In the genomic region with DNA sequence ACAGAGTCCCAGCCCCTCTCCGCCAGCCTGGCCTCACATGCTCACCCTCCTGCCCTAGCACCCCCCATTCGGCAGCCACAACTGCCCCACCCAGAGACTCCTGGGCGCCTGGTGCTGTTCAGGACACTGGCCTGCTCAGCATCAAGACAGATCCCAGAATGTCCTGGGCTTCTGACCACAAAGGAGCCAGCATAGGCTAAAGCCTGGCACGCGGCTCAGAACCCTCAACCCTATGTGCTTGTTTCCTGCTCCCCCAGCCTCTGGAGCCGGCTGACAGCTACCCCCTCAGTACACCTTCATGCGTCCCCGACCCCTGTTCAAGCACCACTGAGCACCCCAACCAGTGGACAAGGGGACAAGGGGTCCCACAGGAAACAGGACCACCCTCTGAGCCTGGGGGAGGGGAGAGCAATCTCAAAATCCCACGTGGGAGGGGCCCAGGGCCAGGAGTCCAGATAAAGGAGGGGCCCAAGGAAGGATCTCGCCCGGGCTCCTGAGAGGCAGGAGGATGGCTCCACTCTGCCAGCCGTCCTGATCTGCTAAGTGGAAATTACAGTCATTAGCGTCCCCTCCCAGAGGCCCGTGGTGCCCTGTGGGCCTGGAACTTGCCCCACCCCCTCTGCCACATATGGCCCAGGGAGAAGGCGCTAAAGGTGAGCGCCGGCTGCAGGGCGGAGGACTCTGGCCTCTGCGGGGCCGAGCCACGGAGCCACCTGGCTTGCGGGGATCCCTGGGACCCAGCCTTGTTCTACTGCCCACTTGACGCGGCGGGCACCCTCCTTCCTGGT, we compare ENCODE assay signal across 8 cellular contexts. TPM values are rescaled to one million over a fixed set of nuclear protein-coding genes. Genes with fewer than 3 reads are reported as not detected.
DNase-seq lines count a peak whose midpoint lies in the region; ATAC-seq, FAIRE-seq and TF ChIP-seq lines count a peak whose summit lies in the region.

No MANE protein-coding gene starts in this region.

- peak overlapping the region; percentile 98 for H4K5ac ChIP-seq in IMR-90 (ENCODE audit: low read depth, low read length)

- peak overlapping the region; percentile 95 for H2AFZ ChIP-seq in IMR-90 (replicated peaks; ENCODE audit: low read length, poor library complexity)

- no peak overlapping the region; the same call in 1 of the 2 replicates for H2BK20ac ChIP-seq in IMR-90 (ENCODE audit: low read depth, low read length)

- no peak for DNase-seq in AG09309 (ENCODE audit: low read depth)
- no peak for DNase-seq in IMR-90
- DNase-seq in body of pancreas, result peak; percentile 36 to 62 (median 48)
- peak; percentile 81 for DNase-seq in transverse colon
- DNase-seq in GM19239 (ENCODE audit: insufficient read length, low spot score), result no peak

- peak overlapping the region; percentile 99 for H2AK9ac ChIP-seq in IMR-90 (replicated peaks; ENCODE audit: low read depth, low read length, poor library complexity)

- H2BK5ac ChIP-seq in IMR-90 (ENCODE audit: low read depth, low read length, poor library complexity, severe bottlenecking), result peak overlapping the region; percentile 77

- peak overlapping the region; percentile 95 for H3K4me2 ChIP-seq in IMR-90 (ENCODE audit: low read depth, low read length)

- no TSS peak for BruUV-seq in IMR-90 (replicated peaks; lab: Mats Ljungman, UMichigan)

- peak overlapping the region; percentile 99 for H2AK5ac ChIP-seq in IMR-90 (ENCODE audit: low read depth, low read length)

- peaks cover 34% of the 10 kb centered on the region for H3K4me1 ChIP-seq in IMR-90 (ENCODE audit: control insufficient read depth, insufficient read depth, low read length)
- peaks cover 66% of the 10 kb centered on the region for H3K4me1 ChIP-seq in body of pancreas
- H3K4me1 ChIP-seq in liver (ENCODE audit: control insufficient read depth in 4 of 4, insufficient read depth in 4 of 4, low read length in 3 of 4), result peaks cover 20 to 52% (median 32%) of the 10 kb centered on the region in 4 donors
- H3K4me1 ChIP-seq in transverse colon, result peaks cover 30 to 61% (median 53%) of the 10 kb centered on the region in 4 donors

- peak overlapping the region; percentile 95 for H4K91ac ChIP-seq in IMR-90 (ENCODE audit: insufficient read depth, low read depth, low read length)

- H4K8ac ChIP-seq in IMR-90 (ENCODE audit: low read depth in 2 of 2, low read length in 2 of 2), result peak overlapping the region; percentile 98 to 99

- peak overlapping the region; percentile 92 for H3K14ac ChIP-seq in IMR-90 (replicated peaks; ENCODE audit: low read depth, low read length)

- ATAC-seq in IMR-90 (ENCODE audit: low read depth), result no peak
- peak; percentile 0 for ATAC-seq in body of pancreas
- ATAC-seq in GM21526 (IDR thresholded peaks at IDR 0.05; ENCODE audit: low FRiP score, unreplicated experiment), result no peak
- no peak for ATAC-seq in HG03469 (IDR thresholded peaks at IDR 0.05; ENCODE audit: unreplicated experiment)

- FAIRE-seq in GM19239 (lab: Jason Lieb, UNC), result no peak

- no peaks in the 10 kb centered on the region for H4K20me1 ChIP-seq in IMR-90 (ENCODE audit: insufficient read depth, low read length)

- H3K36me3 ChIP-seq in IMR-90 (ENCODE audit: control insufficient read depth, insufficient read depth, low read length), result no peaks in the 10 kb centered on the region
- no peaks in the 10 kb centered on the region for H3K36me3 ChIP-seq in body of pancreas (replicated peaks in 1 of 2; ENCODE audit: insufficient read depth in 1 of 2, low read depth in 2 of 2)
- no peaks in the 10 kb centered on the region for H3K36me3 ChIP-seq in liver (ENCODE audit: control insufficient read depth in 4 of 4, insufficient read depth in 3 of 4, low read depth in 1 of 4, low read length in 3 of 4)
- no peaks in the 10 kb centered on the region for H3K36me3 ChIP-seq in transverse colon

- H3K9me1 ChIP-seq in IMR-90 (ENCODE audit: insufficient read depth, low read length), result peaks cover 19% of the 10 kb centered on the region

- TF ChIP-seq CTCF in AG09309 (IDR thresholded peaks at IDR 0.05; ENCODE audit: control insufficient read depth, insufficient read depth, low read depth, low read length, missing control alignments) (no peak), IMR-90 (conservative IDR thresholded peaks at IDR 0.05; ENCODE audit: low read depth, low read length) (no peak), body of pancreas (IDR thresholded peaks at IDR 0.05) (no peak), liver (IDR thresholded peaks at IDR 0.05; ENCODE audit: low read depth, low read length, missing input control) (no peak), transverse colon (IDR thresholded peaks at IDR 0.05) (no peak)

- H3K9me3 ChIP-seq in IMR-90 (ENCODE audit: control insufficient read depth, insufficient read depth, low read length) (no peaks in the 10 kb centered on the region), body of pancreas (no peaks in the 10 kb centered on the region), liver (ENCODE audit: control insufficient read depth in 4 of 4, low read length in 3 of 4) (no peaks in the 10 kb centered on the region), transverse colon (no peaks in the 10 kb centered on the region)

- H3K4me3 ChIP-seq in AG09309 (ENCODE audit: control insufficient read depth, low read depth, low read length) (peak overlapping the region; percentile 64), IMR-90 (ENCODE audit: insufficient read depth, low read depth, low read length) (peak overlapping the region; percentile 90), body of pancreas (peak overlapping the region in 1 of 2 donors; percentile 15), liver (ENCODE audit: low read depth in 1 of 3, low read length in 3 of 3) (peak overlapping the region in 1 of 3 donors; percentile 64), transverse colon (peak overlapping the region in 3 of 4 donors; percentile 62 to 90 (median 69))

- H3K56ac ChIP-seq in IMR-90 (ENCODE audit: extremely low read depth, insufficient read depth, low read length), result peak overlapping the region; percentile 87; the same call in 1 of the 2 replicates

- peak overlapping the region; percentile 59 for H2BK120ac ChIP-seq in IMR-90 (ENCODE audit: low read depth, low read length)

- intact Hi-C loops in IMR-90 (cut with micrococcal nuclease) (loop anchor here (5.0 kb wide), 1 partner anchor 90 kb away; the partner anchor contains the start of gene NUDT14), body of pancreas (cut with DNase I) (loop anchor here (10.0 kb wide), 1 partner anchor 202 kb away; no protein-coding TSS in a partner anchor), transverse colon (cut with DNase I; ENCODE audit: low total_unique reads) (loop anchor here (10.0 kb wide), 1 partner anchor 262 kb away; no protein-coding TSS in a partner anchor)

- H3K9ac ChIP-seq in IMR-90 (ENCODE audit: low read depth, low read length), result peak overlapping the region; percentile 87
- H3K9ac ChIP-seq in liver (ENCODE audit: low read depth in 1 of 2, low read length in 2 of 2), result no peak overlapping the region

- H3K27ac ChIP-seq in IMR-90 (ENCODE audit: insufficient read depth, low read length) (peak overlapping the region; percentile 88), body of pancreas (peak overlapping the region; percentile 76 to 93 (median 90)), liver (ENCODE audit: low read depth in 1 of 2, low read length in 2 of 2) (peak overlapping the region; percentile 61 to 62), transverse colon (peak overlapping the region; percentile 93 to 97 (median 94))

- TF ChIP-seq POLR2A in IMR-90 (IDR thresholded peaks at IDR 0.05; ENCODE audit: low read depth, low read length) (no peak), body of pancreas (IDR thresholded peaks at IDR 0.05) (peak in 1 of 3 donors; percentile 23), transverse colon (IDR thresholded peaks at IDR 0.05) (peak; percentile 67)

- CTCF ChIA-PET in IMR-90 (lab: Yijun Ruan, JAX), result interaction anchor here (0.5 kb wide), 1 partner anchor 189 kb away, joined by 3 read pairs; no protein-coding TSS in a partner anchor

- no peaks in the 10 kb centered on the region for H3K27me3 ChIP-seq in IMR-90 (ENCODE audit: control insufficient read depth, insufficient read depth, low read length)
- no peaks in the 10 kb centered on the region for H3K27me3 ChIP-seq in body of pancreas
- peaks cover 0 to 2% (median 0%) of the 10 kb centered on the region in 4 donors for H3K27me3 ChIP-seq in liver (ENCODE audit: control insufficient read depth in 4 of 4, insufficient read depth in 4 of 4, low read length in 3 of 4)
- H3K27me3 ChIP-seq in transverse colon, result peaks cover 11% of the 10 kb centered on the region

- no peak overlapping the region for H2BK15ac ChIP-seq in IMR-90 (ENCODE audit: low read depth, low read length)

- TF ChIP-seq EP300 in transverse colon (IDR thresholded peaks at IDR 0.05; ENCODE audit: low read depth), result no peak

- POLR2A ChIA-PET in IMR-90 (lab: Charles Lee; ENCODE audit: unreplicated experiment), result no interaction called here

- in situ Hi-C loops in IMR-90 (cut with MboI; ENCODE audit: low sequenced_read_pairs), result loop anchor here (10.0 kb wide), 1 partner anchor 262 kb away; no protein-coding TSS in a partner anchor
- in situ Hi-C loops in transverse colon (cut with MboI; ENCODE audit: low pct_ligation_motif_present in 1 of 4, low pct_unique_long_range_greater_than_20kb in 1 of 4, low sequenced_read_pairs in 3 of 4), result loop anchor here in 2 of 4 donors (10.0 to 25.0 kb wide), 2 partner anchors 195 to 262 kb away; no protein-coding TSS in a partner anchor

- dilution Hi-C loops in IMR-90 (cut with HindIII; ENCODE audit: low sequenced_read_pairs, unreplicated experiment), result no loop called here

- H3K4ac ChIP-seq in IMR-90 (ENCODE audit: low read depth, low read length), result peak overlapping the region; percentile 98

- peaks cover 0 to 39% of the 10 kb centered on the region in 2 experiments; a peak in 3 of 4 replicates for H3K79me1 ChIP-seq in IMR-90 (ENCODE audit: low read depth in 1 of 2, low read length in 2 of 2)

- H3K18ac ChIP-seq in IMR-90 (ENCODE audit: low read depth, low read length), result peak overlapping the region; percentile 84; the same call in 1 of the 2 replicates

- peak overlapping the region; percentile 84 for H3K23ac ChIP-seq in IMR-90 (ENCODE audit: low read depth, low read length)

- WGBS in IMR-90 (ENCODE audit: extremely low coverage in 2 of 2, insufficient read length in 1 of 2), 2 experiments, result 54% methylated on average over 10 of the region's 25 CpGs; no CpG with 5 or more reads in 1 of the 2 experiments
- 32 to 63% methylated on average over 10 to 25 of the region's 25 CpGs for WGBS in body of pancreas, 2 donors
- WGBS in liver, result 60% methylated on average over 25 of the region's 25 CpGs
- WGBS in transverse colon (ENCODE audit: low coverage in 1 of 2), 2 donors, result 10 to 28% methylated on average over 2 to 24 of the region's 25 CpGs

- no peak for TF ChIP-seq RAD21 in IMR-90 (IDR thresholded peaks at IDR 0.05; ENCODE audit: low read length)
- TF ChIP-seq RAD21 in liver (IDR thresholded peaks at IDR 0.05), result no peak

TF ChIP-seq in liver, 16 proteins besides CTCF, POLR2A, EP300 and RAD21 (continues in another document):
- TF ChIP-seq NR2F2 (IDR thresholded peaks at IDR 0.05), result no peak

RNA-seq across cellular contexts. Expression of gene GPR132, which starts 27.1 kb away (rescaled TPM):
- total RNA-seq in IMR-90 (2012; rRNA removed) (under 0.01 TPM in 2 replicates), body of pancreas (1 to 10 TPM in 1 of 2 donors, not detected in 1; 1.0 TPM), liver (1 to 10 TPM; 1.2 TPM), transverse colon (10 to 100 TPM in 1 of 4 donors, 1 to 10 TPM in 1, under 1 TPM in 2; 0.20 to 11.6 (median 2.1) TPM)
- polyA plus RNA-seq in IMR-90 (2012; rRNA removed) (0.10 and 0.19 TPM in 2 replicates), liver (under 1 TPM; 0.32 to 0.33 TPM)
- polyA plus RNA-seq in IMR-90 (2012; cell fraction: cytosol; rRNA removed), result 0.15 and 0.43 TPM in 2 replicates
- polyA plus RNA-seq in IMR-90 (2012; cell fraction: nucleus; rRNA removed; ENCODE audit: low replicate concordance), result 1.9 and 3.3 TPM in 2 replicates

Comparison
In these comparisons a context has a peak if more than half of its experiments do, and no peak if none do; other contexts are left out.
1. DNase-seq: peak in body of pancreas (4 of 4) and transverse colon (single experiment); none in AG09309 (single experiment), IMR-90 (single experiment) and GM19239 (single experiment).
2. Peak in every context shown above with its lines, with median percentiles within 50 percentile points of each other: H3K27ac ChIP-seq.